Comparison of ENCODE assay signal across 15 cellular contexts in the genomic region with DNA sequence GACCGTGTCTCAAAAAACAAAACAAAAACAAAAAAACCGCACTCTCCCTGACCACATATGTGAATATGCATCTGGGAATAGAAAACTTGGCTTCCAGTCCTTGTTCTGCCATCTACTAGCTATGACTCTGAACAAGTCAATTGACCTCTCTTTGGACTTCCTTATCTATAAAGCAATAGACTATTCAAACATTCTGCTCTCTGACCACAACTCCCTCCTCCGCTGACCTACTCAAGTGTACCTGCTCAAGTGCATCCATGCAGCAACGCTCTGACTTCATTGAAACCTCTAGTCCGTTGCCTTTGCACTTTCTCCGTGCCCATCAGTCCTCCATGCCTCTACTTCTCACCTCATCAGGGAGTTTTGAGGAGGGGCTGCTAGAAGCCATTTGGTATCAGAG. TPM values are rescaled to one million over a fixed set of nuclear protein-coding genes. Genes with fewer than 3 reads are reported as not detected.
DNase-seq lines count a peak whose midpoint lies in the region; ATAC-seq and TF ChIP-seq lines count a peak whose summit lies in the region.
"Had no signal": no experiment of that assay in that cellular context is flagged by ENCODE, and none has a peak within 500 bp of the region (broad histone marks: within the 10 kb centered on the region; RNA-seq: fewer than 3 reads in every experiment).

No MANE protein-coding gene starts in this region.

- TF ChIP-seq CTCF in GM12865 (IDR thresholded peaks at IDR 0.05; ENCODE audit: insufficient read depth, low read depth, low read length, missing control alignments) = no peak

- no peak overlapping the region for H3K4me3 Mint-ChIP-seq in effector memory CD8-positive, alpha-beta T cell
- H3K4me3 Mint-ChIP-seq: activated CD4-positive, alpha-beta T cell treated with anti-CD3 and anti-CD28 coated beads, Interleukin-2, amount 10 ng/mL, durations not matched to agents 24 days and 14 days; naive B cell had no signal

- H3K4me3 ChIP-seq in GM12865 (ENCODE audit: low read depth, low read length) = no peak overlapping the region
- H3K4me3 ChIP-seq: vagina had no signal

- peaks cover 18 to 37% of the 10 kb centered on the region in 2 donors for H3K27me3 Mint-ChIP-seq in effector memory CD8-positive, alpha-beta T cell

- no peaks in the 10 kb centered on the region for H3K36me3 Mint-ChIP-seq in effector memory CD8-positive, alpha-beta T cell (ENCODE audit: insufficient read depth)
- H3K36me3 Mint-ChIP-seq: naive B cell had no signal

- no peaks in the 10 kb centered on the region for H3K9me3 Mint-ChIP-seq in effector memory CD8-positive, alpha-beta T cell
- H3K9me3 Mint-ChIP-seq: activated CD4-positive, alpha-beta T cell treated with anti-CD3 and anti-CD28 coated beads, Interleukin-2, amount 10 ng/mL, durations not matched to agents 24 days and 14 days; naive B cell had no signal

- H3K4me1 Mint-ChIP-seq in effector memory CD8-positive, alpha-beta T cell (ENCODE audit: low read depth in 2 of 2) = no peaks in the 10 kb centered on the region
- H3K4me1 Mint-ChIP-seq: activated CD4-positive, alpha-beta T cell treated with anti-CD3 and anti-CD28 coated beads, Interleukin-2, amount 10 ng/mL, durations not matched to agents 24 days and 14 days; naive B cell had no signal

- DNase-seq in GM12865 (ENCODE audit: low read depth) = peak; percentile 70
- DNase-seq in astrocyte of the hippocampus (ENCODE audit: low read depth, low spot score) = peak; percentile 29
- DNase-seq in renal cortical epithelial cell (ENCODE audit: low read depth) = peak; percentile 89
- no peak for DNase-seq in effector memory CD8-positive, alpha-beta T cell
- no peak for DNase-seq in GF-D8 (lab: John Stamatoyannopoulos, UW)
- DNase-seq in RKO (ENCODE audit: low spot score) = no peak
- DNase-seq in AG08395 (ENCODE audit: low spot score) = no peak
- DNase-seq: activated CD4-positive, alpha-beta T cell treated with anti-CD3 and anti-CD28 coated beads, Interleukin-2, amount 10 ng/mL, durations not matched to agents 24 days and 14 days; effector CD4-positive, alpha-beta T cell; naive B cell; NCI-H187 treated with DMSO at 0.1 percent for 48 hours; stimulated activated CD4-positive, alpha-beta T cell treated with anti-CD3 and anti-CD28 coated beads, Interleukin-2, amount 100 ng/mL, for 48 hours; T-helper 2 cell had no signal

- peak; percentile 75 for ATAC-seq in HG02610 (IDR thresholded peaks at IDR 0.05; ENCODE audit: unreplicated experiment)
- no peak for ATAC-seq in effector memory CD8-positive, alpha-beta T cell (replicated peaks)

- H3K27ac Mint-ChIP-seq in effector memory CD8-positive, alpha-beta T cell = no peak overlapping the region
- H3K27ac Mint-ChIP-seq: activated CD4-positive, alpha-beta T cell treated with anti-CD3 and anti-CD28 coated beads, Interleukin-2, amount 10 ng/mL, durations not matched to agents 24 days and 14 days; naive B cell had no signal

RNA-seq across cellular contexts. Expression of gene KDM6B, which starts 52.5 kb away (rescaled TPM):
- 2.8 and 15.9 TPM in 2 replicates for total RNA-seq in renal cortical epithelial cell

Comparison
In these comparisons a context has a peak if more than half of its experiments do, and no peak if none do; other contexts are left out.
1. DNase-seq: peak in GM12865 (single experiment), astrocyte of the hippocampus (single experiment) and renal cortical epithelial cell (single experiment); none in effector memory CD8-positive, alpha-beta T cell (0 of 3), GF-D8 (single experiment), RKO (single experiment) and AG08395 (single experiment).